2 cellular contexts compared by ENCODE assay signal in the genomic region with DNA sequence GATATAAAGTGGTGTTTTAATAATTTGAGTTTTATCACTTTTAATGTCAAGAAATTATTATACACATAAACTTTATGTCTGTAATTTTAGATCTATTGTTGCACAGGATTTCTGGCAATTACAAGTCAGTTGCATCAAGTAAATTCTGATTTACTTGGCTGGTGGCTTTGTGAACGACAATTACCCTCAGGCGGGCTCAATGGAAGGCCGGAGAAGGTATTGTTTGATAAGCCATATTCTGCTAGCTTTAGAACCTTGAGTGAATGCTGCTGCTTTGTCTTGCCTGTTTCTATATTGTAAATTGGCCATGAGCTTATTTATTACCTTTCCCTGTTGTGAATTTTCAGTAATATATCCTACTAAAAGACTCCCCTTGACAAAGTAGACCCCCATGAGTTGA.
TF ChIP-seq lines count a peak whose summit lies in the region.

No MANE protein-coding gene starts in this region.

TF ChIP-seq in HepG2, 621 proteins besides CTCF, POLR2A, EP300 and RAD21:
- no peak for TF ChIP-seq ARNT2 (CRISPR knock-in tag; IDR thresholded peaks at IDR 0.05; ENCODE audit: low read depth)
- no peak for TF ChIP-seq ZNF552 (CRISPR knock-in tag; IDR thresholded peaks at IDR 0.05; ENCODE audit: borderline replicate concordance)
- no peak for TF ChIP-seq ZNF577 (CRISPR knock-in tag; IDR thresholded peaks at IDR 0.05; ENCODE audit: borderline replicate concordance, low read depth)
- no peak for TF ChIP-seq TEF (CRISPR knock-in tag; IDR thresholded peaks at IDR 0.05)
- TF ChIP-seq RBM22 (optimal IDR thresholded peaks at IDR 0.05; ENCODE audit: low read length) = peak; percentile 64
- TF ChIP-seq ZNF232 (CRISPR knock-in tag; IDR thresholded peaks at IDR 0.05; ENCODE audit: borderline replicate concordance) = no peak
- TF ChIP-seq ZNF484 (CRISPR knock-in tag; IDR thresholded peaks at IDR 0.05; ENCODE audit: borderline replicate concordance, low read depth) = no peak
- TF ChIP-seq HHEX (CRISPR knock-in tag; IDR thresholded peaks at IDR 0.05) = no peak
- TF ChIP-seq, protein P1, sequence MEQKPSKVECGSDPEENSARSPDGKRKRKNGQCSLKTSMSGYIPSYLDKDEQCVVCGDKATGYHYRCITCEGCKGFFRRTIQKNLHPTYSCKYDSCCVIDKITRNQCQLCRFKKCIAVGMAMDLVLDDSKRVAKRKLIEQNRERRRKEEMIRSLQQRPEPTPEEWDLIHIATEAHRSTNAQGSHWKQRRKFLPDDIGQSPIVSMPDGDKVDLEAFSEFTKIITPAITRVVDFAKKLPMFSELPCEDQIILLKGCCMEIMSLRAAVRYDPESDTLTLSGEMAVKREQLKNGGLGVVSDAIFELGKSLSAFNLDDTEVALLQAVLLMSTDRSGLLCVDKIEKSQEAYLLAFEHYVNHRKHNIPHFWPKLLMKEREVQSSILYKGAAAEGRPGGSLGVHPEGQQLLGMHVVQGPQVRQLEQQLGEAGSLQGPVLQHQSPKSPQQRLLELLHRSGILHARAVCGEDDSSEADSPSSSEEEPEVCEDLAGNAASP (CRISPR knock-in tag; IDR thresholded peaks at IDR 0.05; ENCODE audit: borderline replicate concordance) = no peak

TF ChIP-seq in K562, 482 proteins besides CTCF, POLR2A, EP300 and RAD21:
- TF ChIP-seq PHB2 (IDR thresholded peaks at IDR 0.05; ENCODE audit: low read depth) = no peak
- no peak for TF ChIP-seq TBP (optimal IDR thresholded peaks at IDR 0.05; ENCODE audit: low read depth, low read length)
- no peak for TF ChIP-seq TFAP4 (CRISPR knock-in tag; IDR thresholded peaks at IDR 0.05; ENCODE audit: borderline replicate concordance)
- TF ChIP-seq TFE3 (CRISPR knock-in tag; IDR thresholded peaks at IDR 0.05) = no peak
- TF ChIP-seq DDX20 (tag; IDR thresholded peaks at IDR 0.05; ENCODE audit: low read depth) = no peak
